8 cellular contexts compared by ENCODE assay signal in genomic region chr17:80544655-80545498, GRCh38. TPM values are rescaled to one million over a fixed set of nuclear protein-coding genes. Genes with fewer than 3 reads are reported as not detected.
DNase-seq lines count a peak whose midpoint lies in the region; ATAC-seq, FAIRE-seq and TF ChIP-seq lines count a peak whose summit lies in the region.

RPTOR (plus strand) TSS chr17:80544838; CDS start chr17:80545630, 792 bp downstream.

- ATAC-seq in HG03045 (IDR thresholded peaks at IDR 0.05; ENCODE audit: unreplicated experiment) (peak; percentile 52), activated B cell treated with CpG ODN at 0.5 μM for 24 hours (ENCODE audit: low read depth) (peak; percentile 99), GM19463 (IDR thresholded peaks at IDR 0.05; ENCODE audit: unreplicated experiment) (no peak)

- H3K4me1 ChIP-seq in small intestine (ENCODE audit: control insufficient read depth in 2 of 2, insufficient read depth in 1 of 2, low read depth in 1 of 2, low read length in 1 of 2) = peaks cover 0 to 5% of the 10 kb centered on the region in 2 donors

- no peaks in the 10 kb centered on the region for H3K9me3 ChIP-seq in small intestine (ENCODE audit: control insufficient read depth, low read depth)

- H3K36me3 ChIP-seq in small intestine (ENCODE audit: control insufficient read depth in 2 of 2, insufficient read depth in 2 of 2, low read length in 2 of 2) = no peaks in the 10 kb centered on the region

- POLR2A ChIA-PET in activated B cell treated with CpG ODN at 0.5 μM for 24 hours (lab: Charles Lee) = interaction anchor here (3.1 kb wide), 1 partner anchor 90 kb away, joined by 23 read pairs; no protein-coding TSS in a partner anchor

- H3K27ac Mint-ChIP-seq in activated B cell treated with CpG ODN at 0.5 μM for 24 hours = peak within 1 kb of the TSS; percentile 87

- H3K4me1 Mint-ChIP-seq in activated B cell treated with CpG ODN at 0.5 μM for 24 hours = peaks cover 24% of the 10 kb centered on the region

- 0 to 1% (median 0%) methylated on average over 48 to 49 of the region's 49 CpGs for WGBS in small intestine, 3 donors

- H3K27me3 Mint-ChIP-seq in activated B cell treated with CpG ODN at 0.5 μM for 24 hours = peaks cover 9% of the 10 kb centered on the region

- TF ChIP-seq CTCF in activated B cell treated with CpG ODN at 0.5 μM for 24 hours (IDR thresholded peaks at IDR 0.05) (no peak), cardiac fibroblast (IDR thresholded peaks at IDR 0.05; ENCODE audit: low read depth, low read length) (no peak)

- peak; percentile 67 for DNase-seq in GM04504 (ENCODE audit: low read depth)
- DNase-seq in NCI-H226 = peak; percentile 86
- peak; percentile 83 for DNase-seq in activated B cell treated with CpG ODN at 0.5 μM for 24 hours
- DNase-seq in cardiac fibroblast (ENCODE audit: low read depth in 2 of 2) = peak; percentile 91 to 93
- DNase-seq in iPS-NIHi7 (ENCODE audit: extremely low spot score) = peak; percentile 94
- DNase-seq in small intestine = peak; percentile 86

- H3K27me3 ChIP-seq in small intestine (ENCODE audit: control insufficient read depth in 2 of 2, insufficient read depth in 2 of 2, low read length in 2 of 2) = no peaks in the 10 kb centered on the region

- H3K9me3 Mint-ChIP-seq in activated B cell treated with CpG ODN at 0.5 μM for 24 hours = no peaks in the 10 kb centered on the region

- intact Hi-C loops in activated B cell treated with CpG ODN at 0.5 μM for 24 hours (cut with micrococcal nuclease) = loop anchor here (1.0 kb wide), 2 partner anchors 90 to 446 kb away; partner anchors contain the start of gene CHMP6

- peak within 1 kb of the TSS; percentile 56 to 85 for H3K27ac ChIP-seq in small intestine (ENCODE audit: low read depth in 1 of 2, low read length in 1 of 2)

- H3K4me3 Mint-ChIP-seq in activated B cell treated with CpG ODN at 0.5 μM for 24 hours = peak within 1 kb of the TSS; percentile 96

- peaks cover 7% of the 10 kb centered on the region for H3K36me3 Mint-ChIP-seq in activated B cell treated with CpG ODN at 0.5 μM for 24 hours (ENCODE audit: low read depth)

- H3K4me3 ChIP-seq in cardiac fibroblast (replicated peaks in 1 of 2; ENCODE audit: low read depth in 2 of 2, low read length in 2 of 2) (peak within 1 kb of the TSS; percentile 98), small intestine (ENCODE audit: low read depth in 1 of 2, low read length in 2 of 2) (peak within 1 kb of the TSS; percentile 82 to 95)

- CTCF ChIA-PET in activated B cell treated with CpG ODN at 0.5 μM for 24 hours (lab: Charles Lee) = no interaction called here

- no peak for FAIRE-seq in small intestine (lab: Jason Lieb, UNC)

RNA-seq across cellular contexts. Expression of gene RPTOR, which starts in this region (rescaled TPM):
- 48.9 and 65.9 TPM in 2 replicates for total RNA-seq in activated B cell treated with CpG ODN at 0.5 μM for 24 hours
- polyA plus RNA-seq in small intestine = 10 to 100 TPM in 1 of 3 donors, 1 to 10 TPM in 2; 3.2 to 14.3 (median 5.8) TPM
